ENCODE assay signal across 21 cellular contexts in the genomic region with DNA sequence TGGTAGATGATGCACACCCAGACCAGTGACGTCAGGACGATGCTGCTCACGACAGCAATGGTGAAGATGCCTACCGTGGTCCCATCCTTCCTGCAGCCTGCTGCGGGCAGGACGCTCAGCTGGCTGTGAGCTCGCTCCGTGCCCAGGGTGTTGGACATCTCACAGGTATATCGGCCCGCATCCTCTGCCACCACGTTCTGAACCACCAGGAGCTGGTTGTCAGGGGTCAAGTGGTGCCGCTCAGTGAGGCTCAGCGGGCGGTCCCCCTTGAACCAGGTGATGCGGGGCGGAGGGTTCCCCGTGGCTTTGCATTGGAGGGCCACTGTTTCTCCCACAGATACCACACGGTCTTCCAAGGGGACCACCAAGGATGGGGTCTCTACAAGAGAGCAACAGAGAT.
"Had no signal": no experiment of that assay in that cellular context is flagged by ENCODE, and none has a peak within 500 bp of the region (broad histone marks: within the 10 kb centered on the region; RNA-seq: fewer than 3 reads in every experiment).

No MANE protein-coding gene starts in this region.

- ATAC-seq: activated CD4-positive, CD25-positive, alpha-beta regulatory T cell treated with anti-CD3 and anti-CD28 coated beads, Interleukin-2, amount 50 U/mL, for 24 hours; activated CD8-positive, alpha-beta T cell treated with anti-CD3 and anti-CD28 coated beads for 36 hours; PC-3 had no signal

- H3K27me3 ChIP-seq: brain microvascular endothelial cell, cardiac muscle cell had no signal

- H3K27ac ChIP-seq: brain microvascular endothelial cell, cardiac muscle cell had no signal

- H3K4me3 ChIP-seq: cardiac muscle cell had no signal

- DNase-seq: activated CD4-positive, alpha-beta T cell treated with anti-CD3 and anti-CD28 coated beads for 4 hours; activated CD8-positive, alpha-beta memory T cell treated with anti-CD3 and anti-CD28 coated beads, Interleukin-2, amount 50 U/mL, for 4 hours; activated CD8-positive, alpha-beta T cell treated with anti-CD3 and anti-CD28 coated beads for 36 hours; activated effector memory CD4-positive, alpha-beta T cell treated with anti-CD3 and anti-CD28 coated beads, Interleukin-2, amount 50 U/mL, for 16 hours; activated naive CD4-positive, alpha-beta T cell treated with Interleukin-2 at 50 U/mL for 16 hours; brain microvascular endothelial cell; KG1; NCI-H1092; NCI-H1417 treated with DMSO at 0.1 percent for 48 hours; NCI-H1694; NCI-H2081; NCI-H446; NCI-H524; PC-3; SHP77 had no signal

- H3K9me3 Mint-ChIP-seq: activated T-helper 1 cell treated with anti-CD3 and anti-CD28 coated beads, Interleukin-12 subunit alpha, Interleukin-12 subunit beta, Interleukin-2, Interleukin-4 antibody, amounts not matched to agents 30 ng/mL and 10 ng/mL and 1 ng/mL, durations not matched to agents 14 hours and 24 hours and 36 hours; IgD-negative memory B cell; T-helper 1 cell treated with Interleukin-12 subunit alpha and Interleukin-12 subunit beta and Interleukin-4 antibody, amounts not matched to agents 30 μg/mL and 1 μg/mL, for 36 hours had no signal

- H3K4me3 Mint-ChIP-seq: activated CD8-positive, alpha-beta T cell treated with anti-CD3 and anti-CD28 coated beads for 36 hours; activated naive CD8-positive, alpha-beta T cell; activated T-helper 1 cell treated with anti-CD3 and anti-CD28 coated beads, Interleukin-12 subunit alpha, Interleukin-12 subunit beta, Interleukin-2, Interleukin-4 antibody, amounts not matched to agents 30 ng/mL and 10 ng/mL and 1 ng/mL, durations not matched to agents 14 hours and 24 hours and 36 hours; T-helper 1 cell treated with Interleukin-12 subunit alpha and Interleukin-12 subunit beta and Interleukin-4 antibody, amounts not matched to agents 30 μg/mL and 1 μg/mL, for 36 hours had no signal

- H3K27ac Mint-ChIP-seq: activated naive CD8-positive, alpha-beta T cell; T-helper 1 cell treated with Interleukin-12 subunit alpha and Interleukin-12 subunit beta and Interleukin-4 antibody, amounts not matched to agents 30 μg/mL and 1 μg/mL, for 36 hours had no signal

- H3K27me3 Mint-ChIP-seq: activated CD8-positive, alpha-beta T cell treated with anti-CD3 and anti-CD28 coated beads for 36 hours; activated naive CD8-positive, alpha-beta T cell; IgD-negative memory B cell had no signal
